In genomic region chr3:113441051-113441770, GRCh38 we compare ENCODE assay signal across 1 cellular context.
TF ChIP-seq lines count a peak whose summit lies in the region.

CFAP44 (minus strand) TSS chr3:113441493; CDS start chr3:113433664, 7,829 bp downstream.

TF ChIP-seq in HepG2, 621 proteins besides CTCF, POLR2A, EP300 and RAD21 (continued from another document and continues in another):
- peak; percentile 64 for TF ChIP-seq ZNF687 (CRISPR knock-in tag; IDR thresholded peaks at IDR 0.05)
- TF ChIP-seq SRSF1 (optimal IDR thresholded peaks at IDR 0.05; ENCODE audit: low read depth, low read length) = no peak
- no peak for TF ChIP-seq ZNF883 (CRISPR knock-in tag; IDR thresholded peaks at IDR 0.05; ENCODE audit: not compliant biosample characterization)
- no peak for TF ChIP-seq ARHGAP35 (CRISPR knock-in tag; IDR thresholded peaks at IDR 0.05; ENCODE audit: borderline replicate concordance)
- TF ChIP-seq SALL1 (CRISPR knock-in tag; IDR thresholded peaks at IDR 0.05) = no peak
- no peak for TF ChIP-seq BHLHE40 (IDR thresholded peaks at IDR 0.05; ENCODE audit: low read length)
- no peak for TF ChIP-seq CAMTA2 (CRISPR knock-in tag; IDR thresholded peaks at IDR 0.05; ENCODE audit: borderline replicate concordance)
- TF ChIP-seq ZNF788 (CRISPR knock-in tag; IDR thresholded peaks at IDR 0.05; ENCODE audit: borderline replicate concordance) = no peak
- no peak for TF ChIP-seq ZNF720 (CRISPR knock-in tag; IDR thresholded peaks at IDR 0.05)
- no peak for TF ChIP-seq ZBTB37 (CRISPR knock-in tag; IDR thresholded peaks at IDR 0.05)
- TF ChIP-seq AHR (CRISPR knock-in tag; IDR thresholded peaks at IDR 0.05) = no peak
- TF ChIP-seq ATF7 (IDR thresholded peaks at IDR 0.05) = no peak
- no peak for TF ChIP-seq ATF7 (CRISPR knock-in tag; IDR thresholded peaks at IDR 0.05)
- TF ChIP-seq ZFX (CRISPR knock-in tag; IDR thresholded peaks at IDR 0.05; ENCODE audit: low read depth) = peak; percentile 38; the same call in 1 of the 2 replicates
- no peak for TF ChIP-seq ZFP62 (CRISPR knock-in tag; IDR thresholded peaks at IDR 0.05)
- TF ChIP-seq ZNF10 (CRISPR knock-in tag; IDR thresholded peaks at IDR 0.05; ENCODE audit: borderline replicate concordance, low read depth) = no peak
- no peak for TF ChIP-seq U2AF2 (IDR thresholded peaks at IDR 0.05; ENCODE audit: low read depth, low read length)
- no peak for TF ChIP-seq SPEN (CRISPR knock-in tag; IDR thresholded peaks at IDR 0.05; ENCODE audit: low read depth)
- no peak for TF ChIP-seq GFI1 (CRISPR knock-in tag; IDR thresholded peaks at IDR 0.05; ENCODE audit: borderline replicate concordance)
- no peak for TF ChIP-seq ZEB1 (IDR thresholded peaks at IDR 0.05; ENCODE audit: insufficient replicate concordance, low read depth)
- TF ChIP-seq SIX1 (CRISPR knock-in tag; IDR thresholded peaks at IDR 0.05; ENCODE audit: borderline replicate concordance) = no peak
- TF ChIP-seq TP53 (CRISPR knock-in tag; conservative IDR thresholded peaks at IDR 0.05) = no peak
- TF ChIP-seq ZNF281 (CRISPR knock-in tag; IDR thresholded peaks at IDR 0.05; ENCODE audit: borderline replicate concordance) = no peak
- TF ChIP-seq ZNF589 (CRISPR knock-in tag; conservative IDR thresholded peaks at IDR 0.05) = no peak
- no peak for TF ChIP-seq ZNF678 (CRISPR knock-in tag; IDR thresholded peaks at IDR 0.05)
- no peak for TF ChIP-seq MLXIP (CRISPR knock-in tag; IDR thresholded peaks at IDR 0.05; ENCODE audit: borderline replicate concordance)
- no peak for TF ChIP-seq PLRG1 (conservative IDR thresholded peaks at IDR 0.05)
- peak; percentile 33; the same call in 1 of the 2 replicates for TF ChIP-seq TMF1 (CRISPR knock-in tag; IDR thresholded peaks at IDR 0.05; ENCODE audit: low read depth)
- peak; percentile 60; the same call in 1 of the 2 replicates for TF ChIP-seq KDM2A (CRISPR knock-in tag; IDR thresholded peaks at IDR 0.05; ENCODE audit: borderline replicate concordance, low read depth)
- TF ChIP-seq MEIS2 (CRISPR knock-in tag; IDR thresholded peaks at IDR 0.05) = no peak
- TF ChIP-seq CENPX (CRISPR knock-in tag; IDR thresholded peaks at IDR 0.05) = no peak
- no peak for TF ChIP-seq KLF6 (CRISPR knock-in tag; IDR thresholded peaks at IDR 0.05)
- TF ChIP-seq ZNF773 (CRISPR knock-in tag; IDR thresholded peaks at IDR 0.05; ENCODE audit: borderline replicate concordance) = no peak
- no peak for TF ChIP-seq ISL2 (CRISPR knock-in tag; IDR thresholded peaks at IDR 0.05)
- TF ChIP-seq ZFY (CRISPR knock-in tag; IDR thresholded peaks at IDR 0.05) = peak; percentile 65
- TF ChIP-seq HNRNPLL (IDR thresholded peaks at IDR 0.05; ENCODE audit: low read depth, low read length, poor library complexity, severe bottlenecking) = peak; percentile 52
- no peak for TF ChIP-seq SP1 (IDR thresholded peaks at IDR 0.05)
- TF ChIP-seq SP1 (CRISPR knock-in tag; IDR thresholded peaks at IDR 0.05) = no peak
- peak; percentile 19; the same call in 1 of the 2 replicates for TF ChIP-seq ZMYM4 (CRISPR knock-in tag; IDR thresholded peaks at IDR 0.05)
- no peak for TF ChIP-seq ZNF839 (CRISPR knock-in tag; IDR thresholded peaks at IDR 0.05; ENCODE audit: borderline replicate concordance)
- TF ChIP-seq ARID3A (IDR thresholded peaks at IDR 0.05; ENCODE audit: low read depth, low read length) = no peak
- TF ChIP-seq U2AF1 (optimal IDR thresholded peaks at IDR 0.05; ENCODE audit: low read depth, low read length) = no peak
- peak; percentile 28; the same call in 1 of the 2 replicates for TF ChIP-seq ZBTB21 (CRISPR knock-in tag; IDR thresholded peaks at IDR 0.05)
- TF ChIP-seq FOXK1 (CRISPR knock-in tag; IDR thresholded peaks at IDR 0.05; ENCODE audit: borderline replicate concordance, low read depth) = no peak
- no peak for TF ChIP-seq PREB (CRISPR knock-in tag; IDR thresholded peaks at IDR 0.05)
- TF ChIP-seq ZNF691 (CRISPR knock-in tag; IDR thresholded peaks at IDR 0.05; ENCODE audit: borderline replicate concordance, low read depth) = peak; percentile 54; the same call in 1 of the 2 replicates
- TF ChIP-seq PLSCR1 (CRISPR knock-in tag; IDR thresholded peaks at IDR 0.05; ENCODE audit: borderline replicate concordance) = no peak
- TF ChIP-seq NCOR1 (IDR thresholded peaks at IDR 0.05; ENCODE audit: borderline replicate concordance, low read length) = no peak
- no peak for TF ChIP-seq KLF15 (CRISPR knock-in tag; IDR thresholded peaks at IDR 0.05; ENCODE audit: borderline replicate concordance)
- TF ChIP-seq ZFP1 (CRISPR knock-in tag; IDR thresholded peaks at IDR 0.05) = no peak
- TF ChIP-seq THAP7 (CRISPR knock-in tag; IDR thresholded peaks at IDR 0.05) = no peak
- TF ChIP-seq ZNF337 (CRISPR knock-in tag; IDR thresholded peaks at IDR 0.05; ENCODE audit: borderline replicate concordance, low read depth) = no peak
